In the genomic region with DNA sequence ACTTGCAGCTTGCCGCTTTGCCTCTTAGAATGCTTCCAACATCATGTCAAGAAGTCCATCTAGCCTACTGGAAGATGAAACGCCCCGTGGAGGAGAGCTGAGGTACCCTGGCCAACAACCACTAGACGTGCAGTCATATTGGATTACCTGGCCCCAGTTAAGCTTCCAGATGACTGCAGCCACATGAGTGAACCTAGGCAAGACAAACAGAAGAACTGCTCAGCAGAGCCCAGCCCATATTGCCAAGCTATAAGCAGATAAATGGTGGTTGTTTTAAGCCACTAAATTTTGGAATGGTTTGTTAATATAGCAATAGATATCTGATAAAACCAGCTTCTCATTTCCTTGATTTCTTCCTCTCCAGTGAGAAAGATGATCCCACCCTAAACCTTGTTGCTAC, we compare ENCODE assay signal across 1 cellular context.
TF ChIP-seq lines count a peak whose summit lies in the region.

No MANE protein-coding gene starts in this region.

TF ChIP-seq in K562, 482 proteins besides CTCF, POLR2A, EP300 and RAD21:
- TF ChIP-seq ZBTB34 (CRISPR knock-in tag; IDR thresholded peaks at IDR 0.05) (no peak), RBM15 (IDR thresholded peaks at IDR 0.05; ENCODE audit: insufficient read depth, low read length) (no peak), LCOR (CRISPR knock-in tag; IDR thresholded peaks at IDR 0.05) (no peak), ZC3H4 (CRISPR knock-in tag; IDR thresholded peaks at IDR 0.05; ENCODE audit: borderline replicate concordance) (no peak), ZBTB9 (CRISPR knock-in tag; IDR thresholded peaks at IDR 0.05) (no peak), CEBPB (tag; IDR thresholded peaks at IDR 0.05) (no peak), BDP1 (IDR thresholded peaks at IDR 0.05; ENCODE audit: insufficient read depth, insufficient read length) (no peak), MEIS2 (IDR thresholded peaks at IDR 0.05; ENCODE audit: partially characterized antibody) (no peak), ZNF780A (CRISPR knock-in tag; IDR thresholded peaks at IDR 0.05) (no peak), TCFL5 (CRISPR knock-in tag; conservative IDR thresholded peaks at IDR 0.05) (no peak), NCOA4 (IDR thresholded peaks at IDR 0.05; ENCODE audit: partially characterized antibody) (no peak), CAMTA2 (CRISPR knock-in tag; conservative IDR thresholded peaks at IDR 0.05) (no peak)
